Comparison of ENCODE assay signal across 8 cellular contexts in genomic region chr13:35475960-35476943, GRCh38. TPM values are rescaled to one million over a fixed set of nuclear protein-coding genes. Genes with fewer than 3 reads are reported as not detected.
A peak's percentile ranks its signal among the peaks of the same experiment; 100 is the strongest.
DNase-seq lines count a peak whose midpoint lies in the region; ATAC-seq and TF ChIP-seq lines count a peak whose summit lies in the region.

TSS of gene MAB21L1 (minus strand) at chr13:35476689. CDS start at chr13:35476138, 551 bp downstream.

- H3K27me3 ChIP-seq in SJSA1 (replicated peaks) (peaks cover 5% of the 10 kb centered on the region; the same call in 1 of the 2 replicates), upper lobe of left lung (peaks cover 0 to 42% (median 16%) of the 10 kb centered on the region in 4 donors)

- H3K9me3 ChIP-seq in SJSA1 (replicated peaks): no peaks in the 10 kb centered on the region
- no peaks in the 10 kb centered on the region for H3K9me3 ChIP-seq in upper lobe of left lung

- H3K4me1 ChIP-seq in SJSA1 (replicated peaks) (no peaks in the 10 kb centered on the region), upper lobe of left lung (peaks cover 0 to 17% (median 9%) of the 10 kb centered on the region in 4 donors)

- ATAC-seq in Right ventricle myocardium inferior: peak; percentile 34
- peak in 1 of 2 donors; percentile 55 for ATAC-seq in upper lobe of left lung (ENCODE audit: low FRiP score in 2 of 2)
- ATAC-seq in GM18511 (IDR thresholded peaks at IDR 0.05; ENCODE audit: unreplicated experiment): no peak
- no peak for ATAC-seq in GM19328 (IDR thresholded peaks at IDR 0.05; ENCODE audit: unreplicated experiment)

- intact Hi-C loops in Right ventricle myocardium inferior (cut with DNase I): loop anchor here (10.0 kb wide), 2 partner anchors 131 to 249 kb away; no protein-coding TSS in a partner anchor
- intact Hi-C loops in cardiac septum (cut with DNase I): no loop called here

- peak; percentile 56 for DNase-seq in Right ventricle myocardium inferior (ENCODE audit: missing footprints)
- DNase-seq in cardiac septum (ENCODE audit: low spot score): no peak
- peak; percentile 51 to 75 for DNase-seq in SJSA1 (ENCODE audit: low read depth in 1 of 2, low spot score in 2 of 2)
- peak; percentile 42 for DNase-seq in epidermal melanocyte (ENCODE audit: insufficient read length, low spot score)
- peak; percentile 70 for DNase-seq in midbrain (lab: John Stamatoyannopoulos, UW)
- peak in 1 of 2 donors; percentile 49 for DNase-seq in upper lobe of left lung

- TF ChIP-seq CTCF in upper lobe of left lung (IDR thresholded peaks at IDR 0.05): no peak

- H3K27ac ChIP-seq in SJSA1: peak within 1 kb of the TSS; percentile 41
- no peak within 1 kb of the TSS for H3K27ac ChIP-seq in upper lobe of left lung

- 21 to 22% methylated on average over 27 to 35 of the region's 35 CpGs for WGBS in upper lobe of left lung, 2 donors

- no peak for TF ChIP-seq EP300 in upper lobe of left lung (IDR thresholded peaks at IDR 0.05)

- 0 out of 2 replicates have a peak, but pooled peaks cover 4% of the 10 kb centered on the region for H3K36me3 ChIP-seq in SJSA1
- H3K36me3 ChIP-seq in upper lobe of left lung: no peaks in the 10 kb centered on the region

- TF ChIP-seq POLR2A in upper lobe of left lung (IDR thresholded peaks at IDR 0.05): no peak

- H3K4me3 ChIP-seq in SJSA1 (peak within 1 kb of the TSS; percentile 53), upper lobe of left lung (peak within 1 kb of the TSS in 3 of 4 donors; percentile 25 to 41 (median 31))

RNA-seq across cellular contexts. Expression of gene MAB21L1, which starts in this region (rescaled TPM):
- 0.35 TPM for total RNA-seq in Right ventricle myocardium inferior
- 0.27 TPM for total RNA-seq in cardiac septum
- 2.6 and 3.7 TPM in 2 replicates for total RNA-seq in SJSA1 (2014; rRNA removed; shearing (Covaris generic))
- total RNA-seq in upper lobe of left lung: under 1 TPM in 1 of 6 donors, not detected in 5; 0.14 TPM

Comparison
In these comparisons a context has a peak if more than half of its experiments do, and no peak if none do; other contexts are left out.
1. Peak in DNase-seq and ATAC-seq in Right ventricle myocardium inferior; RNA of the gene not detected or under 1 TPM.